Comparison of ENCODE assay signal across 30 cellular contexts in genomic region chr1:161033751-161034150, GRCh38. TPM values are rescaled to one million over a fixed set of nuclear protein-coding genes. Genes with fewer than 3 reads are reported as not detected.
DNase-seq lines count a peak whose midpoint lies in the region; ATAC-seq and TF ChIP-seq lines count a peak whose summit lies in the region.
"Had no signal": no experiment of that assay in that cellular context is flagged by ENCODE, and none has a peak within 500 bp of the region (broad histone marks: within the 10 kb centered on the region; RNA-seq: fewer than 3 reads in every experiment).

No MANE protein-coding gene starts in this region.

- peaks cover 8% of the 10 kb centered on the region for H3K79me1 ChIP-seq in trophoblast cell (ENCODE audit: low read length)

- no peak overlapping the region for H2BK12ac ChIP-seq in trophoblast cell (ENCODE audit: low read length)

- H3K4me1 ChIP-seq in trophoblast cell (ENCODE audit: control insufficient read depth in 1 of 2, insufficient read depth in 2 of 2, low read length in 2 of 2), result peaks cover 5 to 18% of the 10 kb centered on the region in 2 experiments
- no peaks in the 10 kb centered on the region for H3K4me1 ChIP-seq in Karpas-422 (ENCODE audit: low read length)
- H3K4me1 ChIP-seq: BE2C, SJCRH30 had no signal

- no peak overlapping the region for H3K9ac ChIP-seq in trophoblast cell (ENCODE audit: low read length)
- H3K9ac ChIP-seq in Karpas-422 (ENCODE audit: low read length), result no peak overlapping the region

- no peaks in the 10 kb centered on the region for H3K9me3 Mint-ChIP-seq in activated naive CD4-positive, alpha-beta T cell treated with anti-CD3 and anti-CD28 coated beads, Interleukin-2, amount 50 U/mL, for 72 hours
- H3K9me3 Mint-ChIP-seq in activated naive CD8-positive, alpha-beta T cell treated with anti-CD3 and anti-CD28 coated beads, Interleukin-2, amount 50 U/mL, for 24 hours, result no peaks in the 10 kb centered on the region
- no peaks in the 10 kb centered on the region for H3K9me3 Mint-ChIP-seq in progenitor cell of endocrine pancreas (ENCODE audit: low read depth)
- H3K9me3 Mint-ChIP-seq: activated naive CD8-positive, alpha-beta T cell treated with anti-CD3 and anti-CD28 coated beads, Interleukin-2, amount 10 ng/mL, durations not matched to agents 7 days and 5 days; immature natural killer cell; mesothelial cell of epicardium had no signal

- H3K23ac ChIP-seq in trophoblast cell (ENCODE audit: low read length), result no peak overlapping the region

- H3K36me3 ChIP-seq in trophoblast cell (ENCODE audit: control insufficient read depth in 1 of 2, insufficient read depth in 2 of 2, low read length in 2 of 2) (peaks cover 0 to 2% of the 10 kb centered on the region in 2 experiments), Karpas-422 (ENCODE audit: insufficient read depth, low read length) (0 out of 2 replicates have a peak, but pooled peaks cover 5% of the 10 kb centered on the region)
- H3K36me3 ChIP-seq: SJCRH30 had no signal

- no peaks in the 10 kb centered on the region for H3K27me3 Mint-ChIP-seq in activated naive CD8-positive, alpha-beta T cell treated with anti-CD3 and anti-CD28 coated beads, Interleukin-2, amount 50 U/mL, for 24 hours
- no peaks in the 10 kb centered on the region for H3K27me3 Mint-ChIP-seq in progenitor cell of endocrine pancreas
- H3K27me3 Mint-ChIP-seq: activated naive CD8-positive, alpha-beta T cell treated with anti-CD3 and anti-CD28 coated beads, Interleukin-2, amount 10 ng/mL, durations not matched to agents 7 days and 5 days; naive thymus-derived CD4-positive, alpha-beta T cell had no signal

- TF ChIP-seq CTCF in progenitor cell of endocrine pancreas (IDR thresholded peaks at IDR 0.05; ENCODE audit: unreplicated experiment), result no peak

- H3K4me1 Mint-ChIP-seq in activated naive CD8-positive, alpha-beta T cell treated with anti-CD3 and anti-CD28 coated beads, Interleukin-2, amount 50 U/mL, for 24 hours, result peaks cover 57% of the 10 kb centered on the region
- H3K4me1 Mint-ChIP-seq in progenitor cell of endocrine pancreas (ENCODE audit: low read depth), result peaks cover 6% of the 10 kb centered on the region

- no peak overlapping the region for H3K4me3 Mint-ChIP-seq in activated naive CD8-positive, alpha-beta T cell treated with anti-CD3 and anti-CD28 coated beads, Interleukin-2, amount 50 U/mL, for 24 hours
- H3K4me3 Mint-ChIP-seq in progenitor cell of endocrine pancreas (ENCODE audit: low read depth), result no peak overlapping the region
- H3K4me3 Mint-ChIP-seq: activated naive CD8-positive, alpha-beta T cell treated with anti-CD3 and anti-CD28 coated beads, Interleukin-2, amount 10 ng/mL, durations not matched to agents 7 days and 5 days; immature natural killer cell; mesothelial cell of epicardium; naive thymus-derived CD4-positive, alpha-beta T cell had no signal

- no peak overlapping the region for H4K12ac ChIP-seq in trophoblast cell (ENCODE audit: low read depth, low read length)

- H2AFZ ChIP-seq in trophoblast cell (ENCODE audit: insufficient read depth, low read length, poor library complexity) (no peak overlapping the region), Karpas-422 (ENCODE audit: low read length) (no peak overlapping the region)

- peaks cover 7% of the 10 kb centered on the region for H3K79me2 ChIP-seq in trophoblast cell (ENCODE audit: control insufficient read depth, insufficient read depth, low read length, poor library complexity)
- H3K79me2 ChIP-seq in Karpas-422 (ENCODE audit: low read length), result no peaks in the 10 kb centered on the region

- no peak overlapping the region for H2AK5ac ChIP-seq in trophoblast cell (ENCODE audit: low read length)

- H4K20me1 ChIP-seq in Karpas-422 (ENCODE audit: insufficient read depth, low read depth, low read length), result no peaks in the 10 kb centered on the region

- H3K4me3 ChIP-seq in trophoblast cell (ENCODE audit: low read depth, low read length), result no peak overlapping the region
- no peak overlapping the region for H3K4me3 ChIP-seq in Karpas-422 (ENCODE audit: low read length)
- H3K4me3 ChIP-seq: left lung, SJCRH30, smooth muscle cell had no signal

- no peak overlapping the region for H2BK5ac ChIP-seq in trophoblast cell (ENCODE audit: low read depth, low read length, poor library complexity)

- H3K18ac ChIP-seq in trophoblast cell (ENCODE audit: low read length), result no peak overlapping the region

- no peak overlapping the region for H3K27ac ChIP-seq in trophoblast cell (ENCODE audit: low read depth, low read length)
- H3K27ac ChIP-seq in Karpas-422 (ENCODE audit: low read length), result no peak overlapping the region
- H3K27ac ChIP-seq: left lung, SJCRH30 had no signal

- H3K9me3 ChIP-seq in trophoblast cell (ENCODE audit: insufficient read depth, low read depth, low read length) (peaks cover 2% of the 10 kb centered on the region), Karpas-422 (ENCODE audit: low read length) (no peaks in the 10 kb centered on the region)
- H3K9me3 ChIP-seq: BE2C, left lung, SJCRH30 had no signal

- H3K27me3 ChIP-seq in trophoblast cell (ENCODE audit: insufficient read depth, low read length) (no peaks in the 10 kb centered on the region), Karpas-422 (ENCODE audit: low read length) (no peaks in the 10 kb centered on the region)
- H3K27me3 ChIP-seq: left lung, SJCRH30 had no signal

- no peak overlapping the region for H4K91ac ChIP-seq in trophoblast cell (ENCODE audit: low read depth, low read length)

- no peak overlapping the region for H3K4ac ChIP-seq in trophoblast cell (ENCODE audit: low read depth, low read length)

- H3K4me2 ChIP-seq in trophoblast cell (ENCODE audit: low read length) (no peak overlapping the region), Karpas-422 (ENCODE audit: low read depth, low read length, poor library complexity, severe bottlenecking) (no peak overlapping the region)
- H3K4me2 ChIP-seq: smooth muscle cell had no signal

- no peak overlapping the region for H4K8ac ChIP-seq in trophoblast cell (ENCODE audit: low read depth, low read length)

- ATAC-seq in activated naive CD4-positive, alpha-beta T cell treated with anti-CD3 and anti-CD28 coated beads, Interleukin-2, amount 50 U/mL, for 72 hours, result peak; percentile 6 to 10
- ATAC-seq in activated naive CD8-positive, alpha-beta T cell treated with anti-CD3 and anti-CD28 coated beads, Interleukin-2, amount 50 U/mL, for 24 hours, result peak; percentile 42
- ATAC-seq: left lung; naive thymus-derived CD4-positive, alpha-beta T cell had no signal

- no peak overlapping the region for H2BK120ac ChIP-seq in trophoblast cell (ENCODE audit: insufficient read depth, low read length, poor library complexity)

- no CpG with 5 or more reads among the region's 3 CpGs for WGBS in trophoblast cell (ENCODE audit: extremely low coverage, insufficient coverage, insufficient read length)

- H3K14ac ChIP-seq in trophoblast cell (ENCODE audit: low read length), result no peak overlapping the region

- DNase-seq in activated naive CD4-positive, alpha-beta T cell treated with anti-CD3 and anti-CD28 coated beads, Interleukin-2, amount 50 U/mL, for 72 hours (ENCODE audit: low spot score in 2 of 2), result no peak
- DNase-seq in activated naive CD4-positive, alpha-beta T cell (lab: John Stamatoyannopoulos, UW), result no peak
- peak; percentile 85 for DNase-seq in M059J (ENCODE audit: low read depth)
- DNase-seq in activated naive CD8-positive, alpha-beta T cell treated with anti-CD3 and anti-CD28 coated beads, Interleukin-2, amount 50 U/mL, for 24 hours, result no peak
- DNase-seq in trophoblast cell, result peak; percentile 95 to 100
- no peak for DNase-seq in progenitor cell of endocrine pancreas (ENCODE audit: low spot score, unreplicated experiment)
- DNase-seq in Karpas-422, result no peak
- no peak for DNase-seq in globus pallidus (ENCODE audit: low spot score)
- DNase-seq: activated naive CD8-positive, alpha-beta T cell treated with anti-CD3 and anti-CD28 coated beads, Interleukin-2, amount 10 ng/mL, durations not matched to agents 7 days and 5 days; BE2C; DMS79 treated with DMSO at 0.1 percent for 48 hours; erythroblast; foreskin fibroblast; hippocampal formation; immature natural killer cell; left lung; naive thymus-derived CD4-positive, alpha-beta T cell; NCI-H1105; NCI-H2029 treated with DMSO at 0.1 percent for 48 hours; NCI-H2227 treated with DMSO at 0.1 percent for 48 hours; NCI-H774; nucleus accumbens; SJCRH30; stimulated activated CD4-positive, alpha-beta T cell treated with anti-CD3 and anti-CD28 coated beads, Interleukin-4, amount 100 ng/mL, for 1 hour; stimulated activated naive CD4-positive, alpha-beta T cell; T-helper 1 cell had no signal

- peaks cover 6 to 10% of the 10 kb centered on the region in 2 donors for H3K36me3 Mint-ChIP-seq in activated naive CD4-positive, alpha-beta T cell treated with anti-CD3 and anti-CD28 coated beads, Interleukin-2, amount 50 U/mL, for 72 hours
- peaks cover 24% of the 10 kb centered on the region for H3K36me3 Mint-ChIP-seq in activated naive CD8-positive, alpha-beta T cell treated with anti-CD3 and anti-CD28 coated beads, Interleukin-2, amount 50 U/mL, for 24 hours (ENCODE audit: low read depth)
- H3K36me3 Mint-ChIP-seq in progenitor cell of endocrine pancreas (ENCODE audit: insufficient read depth), result peaks cover 8% of the 10 kb centered on the region

- no peak overlapping the region for H3K27ac Mint-ChIP-seq in activated naive CD4-positive, alpha-beta T cell treated with anti-CD3 and anti-CD28 coated beads, Interleukin-2, amount 50 U/mL, for 72 hours
- H3K27ac Mint-ChIP-seq in activated naive CD8-positive, alpha-beta T cell treated with anti-CD3 and anti-CD28 coated beads, Interleukin-2, amount 50 U/mL, for 24 hours, result peak overlapping the region; percentile 68
- no peak overlapping the region for H3K27ac Mint-ChIP-seq in progenitor cell of endocrine pancreas
- H3K27ac Mint-ChIP-seq: activated naive CD8-positive, alpha-beta T cell treated with anti-CD3 and anti-CD28 coated beads, Interleukin-2, amount 10 ng/mL, durations not matched to agents 7 days and 5 days; immature natural killer cell; mesothelial cell of epicardium had no signal

- H3K9me2 ChIP-seq in Karpas-422 (replicated peaks; ENCODE audit: insufficient read depth, low read length), result no peaks in the 10 kb centered on the region

RNA-seq across cellular contexts. Expression of gene TSTD1, which starts 5.0 kb away (rescaled TPM):
- 10 to 100 TPM; 59.3 to 66.8 TPM for total RNA-seq in activated naive CD4-positive, alpha-beta T cell treated with anti-CD3 and anti-CD28 coated beads, Interleukin-2, amount 50 U/mL, for 72 hours
- total RNA-seq in M059J (2014; rRNA removed; shearing (Covaris generic)), result 0.27 and 0.44 TPM in 2 replicates
- polyA plus RNA-seq in trophoblast cell (2013), result 89.6 and 89.7 TPM in 2 replicates
- 52.0 and 54.7 TPM in 2 replicates for total RNA-seq in progenitor cell of endocrine pancreas
- total RNA-seq in Karpas-422 (2014; rRNA removed; shearing (Covaris generic); ENCODE audit: low replicate concordance), result 16.0 and 32.3 TPM in 2 replicates
- total RNA-seq: chondrocyte, SJCRH30 had no signal

RNA-seq across cellular contexts. Expression of gene USF1, which starts 12.0 kb away (rescaled TPM):
- 10 to 100 TPM; 50.8 to 90.6 TPM for total RNA-seq in activated naive CD4-positive, alpha-beta T cell treated with anti-CD3 and anti-CD28 coated beads, Interleukin-2, amount 50 U/mL, for 72 hours
- 82.7 and 89.0 TPM in 2 replicates for total RNA-seq in M059J (2014; rRNA removed; shearing (Covaris generic))
- polyA plus RNA-seq in trophoblast cell (2013), result 43.5 and 43.8 TPM in 2 replicates
- 79.9 and 88.7 TPM in 2 replicates for total RNA-seq in progenitor cell of endocrine pancreas
- 61.2 and 111 TPM in 2 replicates for total RNA-seq in Karpas-422 (2014; rRNA removed; shearing (Covaris generic); ENCODE audit: low replicate concordance)

RNA-seq across cellular contexts. Expression of gene F11R, which starts 12.8 kb away (rescaled TPM):
- 10 to 100 TPM; 26.0 to 63.6 TPM for total RNA-seq in activated naive CD4-positive, alpha-beta T cell treated with anti-CD3 and anti-CD28 coated beads, Interleukin-2, amount 50 U/mL, for 72 hours
- 46.8 and 90.8 TPM in 2 replicates for total RNA-seq in M059J (2014; rRNA removed; shearing (Covaris generic))
- 119 and 129 TPM in 2 replicates for polyA plus RNA-seq in trophoblast cell (2013)
- total RNA-seq in progenitor cell of endocrine pancreas, result 149 and 156 TPM in 2 replicates
- total RNA-seq in Karpas-422 (2014; rRNA removed; shearing (Covaris generic); ENCODE audit: low replicate concordance), result 0.36 and 6.5 TPM in 2 replicates
- total RNA-seq: SJCRH30 had no signal

RNA-seq across cellular contexts. Expression of gene ARHGAP30, which starts 35.9 kb away (rescaled TPM):
- total RNA-seq in activated naive CD4-positive, alpha-beta T cell treated with anti-CD3 and anti-CD28 coated beads, Interleukin-2, amount 50 U/mL, for 72 hours, result 100 to 1,000 TPM; 116 to 180 TPM
- total RNA-seq in M059J (2014; rRNA removed; shearing (Covaris generic)), result 0.12 TPM in 1 of 2 replicates, not detected in the other
- 0.82 and 0.97 TPM in 2 replicates for polyA plus RNA-seq in trophoblast cell (2013)
- total RNA-seq in progenitor cell of endocrine pancreas, result 0.20 TPM in 1 of 2 replicates, not detected in the other
- 36.5 and 59.6 TPM in 2 replicates for total RNA-seq in Karpas-422 (2014; rRNA removed; shearing (Covaris generic); ENCODE audit: low replicate concordance)
- total RNA-seq: chondrocyte, renal cortical epithelial cell had no signal

RNA-seq across cellular contexts. Expression of gene NECTIN4, which starts 55.6 kb away (rescaled TPM):
- under 1 TPM in 1 of 2 donors, not detected in 1; 0.16 TPM for total RNA-seq in activated naive CD4-positive, alpha-beta T cell treated with anti-CD3 and anti-CD28 coated beads, Interleukin-2, amount 50 U/mL, for 72 hours
- not detected in 2 replicates for total RNA-seq in M059J (2014; rRNA removed; shearing (Covaris generic))
- polyA plus RNA-seq in trophoblast cell (2013), result 35.8 and 38.6 TPM in 2 replicates
- 1.9 and 2.4 TPM in 2 replicates for total RNA-seq in progenitor cell of endocrine pancreas
- not detected in 2 replicates for total RNA-seq in Karpas-422 (2014; rRNA removed; shearing (Covaris generic); ENCODE audit: low replicate concordance)
- total RNA-seq: activated naive CD8-positive, alpha-beta T cell treated with anti-CD3 and anti-CD28 coated beads, Interleukin-2, amount 10 ng/mL, durations not matched to agents 7 days and 5 days; naive thymus-derived CD4-positive, alpha-beta T cell had no signal
- polyA plus RNA-seq: immature natural killer cell; naive thymus-derived CD4-positive, alpha-beta T cell had no signal

Comparison
In these comparisons a context has a peak if more than half of its experiments do, and no peak if none do; other contexts are left out.
1. DNase-seq: peak in M059J (single experiment) and trophoblast cell (2 of 2); none in activated naive CD4-positive, alpha-beta T cell treated with anti-CD3 and anti-CD28 coated beads, Interleukin-2, amount 50 U/mL, for 72 hours (0 of 2), activated naive CD4-positive, alpha-beta T cell (0 of 4), activated naive CD8-positive, alpha-beta T cell treated with anti-CD3 and anti-CD28 coated beads, Interleukin-2, amount 50 U/mL, for 24 hours (single experiment), progenitor cell of endocrine pancreas (single experiment), Karpas-422 (single experiment) and globus pallidus (single experiment).
2. RNA of gene TSTD1, which starts 5.0 kb away (total RNA-seq): 59.3 to 66.8 TPM in activated naive CD4-positive, alpha-beta T cell treated with anti-CD3 and anti-CD28 coated beads, Interleukin-2, amount 50 U/mL, for 72 hours, 52.0 to 54.7 TPM in progenitor cell of endocrine pancreas and 16.0 to 32.3 TPM in Karpas-422; 0.27 to 0.44 TPM in M059J; every median in the first group is over 10 times any median in the second.